In genomic region chr2:100718065-100718570, GRCh38 we compare ENCODE assay signal across 25 cellular contexts.
A peak's percentile ranks its signal among the peaks of the same experiment; 100 is the strongest.
DNase-seq lines count a peak whose midpoint lies in the region; ATAC-seq, FAIRE-seq and TF ChIP-seq lines count a peak whose summit lies in the region.
"Had no signal": no experiment of that assay in that cellular context is flagged by ENCODE, and none has a peak within 500 bp of the region (broad histone marks: within the 10 kb centered on the region; RNA-seq: fewer than 3 reads in every experiment).

No MANE protein-coding gene starts in this region.

- H3K9me3 Mint-ChIP-seq in Caco-2 (ENCODE audit: unreplicated experiment) = no peaks in the 10 kb centered on the region
- H3K9me3 Mint-ChIP-seq: CD4-positive, alpha-beta T cell; GM23338; H9; HFFc6 had no signal

- H3K36me3 Mint-ChIP-seq in Caco-2 (ENCODE audit: insufficient read depth, unreplicated experiment) = no peaks in the 10 kb centered on the region
- H3K36me3 Mint-ChIP-seq: CD14-positive monocyte had no signal

- H3K9me3 ChIP-seq in Caco-2 (no peaks in the 10 kb centered on the region), hepatocyte (ENCODE audit: low read depth) (no peaks in the 10 kb centered on the region), small intestine (ENCODE audit: control insufficient read depth, low read depth) (no peaks in the 10 kb centered on the region)
- H3K9me3 ChIP-seq: A549, BE2C had no signal

- H2AFZ ChIP-seq in hepatocyte = no peak overlapping the region
- H2AFZ ChIP-seq: GM23338 had no signal

- TF ChIP-seq CTCF in Caco-2 (IDR thresholded peaks at IDR 0.05; ENCODE audit: insufficient read depth in 1 of 2, low read depth in 1 of 2, low read length in 1 of 2, severe bottlenecking in 1 of 2, unreplicated experiment in 1 of 2) (no peak), hepatocyte (IDR thresholded peaks at IDR 0.05; ENCODE audit: poor library complexity) (peak; percentile 10)

- FAIRE-seq in small intestine (lab: Jason Lieb, UNC) = no peak
- FAIRE-seq: A549, GM12891, GM18507 had no signal

- no TSS peak for BruUV-seq in Caco-2 (replicated peaks; lab: Mats Ljungman, UMichigan)

- WGBS in hepatocyte (ENCODE audit: low lambda C conversion rate, missing lambda C conversion rate) = 53% methylated on average over 3 of the region's 3 CpGs
- 9 to 40% (median 19%) methylated on average over 3 of the region's 3 CpGs for WGBS in small intestine, 3 donors

- no peaks in the 10 kb centered on the region for H3K79me2 ChIP-seq in hepatocyte

- no peak overlapping the region for H3K4me3 ChIP-seq in Caco-2 (ENCODE audit: low read depth, low read length)
- H3K4me3 ChIP-seq in hepatocyte = no peak overlapping the region
- no peak overlapping the region for H3K4me3 ChIP-seq in small intestine (ENCODE audit: low read depth in 1 of 2, low read length in 2 of 2)
- H3K4me3 ChIP-seq: A549; BLaER1 treated with 17β-estradiol and CSF1 and Interleukin-3, amounts not matched to agents 10 nM and 100 nM; GM23338 had no signal

- no peak overlapping the region for H3K4me2 ChIP-seq in hepatocyte
- H3K4me2 ChIP-seq: A549; BLaER1 treated with 17β-estradiol and CSF1 and Interleukin-3, amounts not matched to agents 10 nM and 100 nM; GM23338 had no signal

- intact Hi-C loops in Caco-2 (cut with micrococcal nuclease; ENCODE audit: unreplicated experiment) = loop anchor here (5.0 kb wide), 2 partner anchors 111 to 269 kb away; no protein-coding TSS in a partner anchor

- H3K27me3 ChIP-seq in Caco-2 (replicated peaks; ENCODE audit: control insufficient read depth, insufficient read depth, low read length) (no peaks in the 10 kb centered on the region), hepatocyte (no peaks in the 10 kb centered on the region), small intestine (ENCODE audit: control insufficient read depth in 2 of 2, insufficient read depth in 2 of 2, low read length in 2 of 2) (no peaks in the 10 kb centered on the region)
- H3K27me3 ChIP-seq: BE2C; BLaER1 treated with 17β-estradiol and CSF1 and Interleukin-3, amounts not matched to agents 10 nM and 100 nM had no signal

- H3K9me2 ChIP-seq in hepatocyte (replicated peaks; ENCODE audit: insufficient read depth) = no peaks in the 10 kb centered on the region

- H3K4me1 Mint-ChIP-seq in Caco-2 (ENCODE audit: low read depth, unreplicated experiment) = no peaks in the 10 kb centered on the region
- H3K4me1 Mint-ChIP-seq: CD14-positive monocyte; CD8-positive, alpha-beta memory T cell had no signal

- POLR2A ChIA-PET in Caco-2 (lab: Charles Lee) = no interaction called here

- H3K4me1 ChIP-seq in Caco-2 (peaks cover 7% of the 10 kb centered on the region; the same call in 1 of the 2 replicates), hepatocyte (ENCODE audit: insufficient read depth) (peaks cover 3% of the 10 kb centered on the region), small intestine (ENCODE audit: control insufficient read depth in 2 of 2, insufficient read depth in 1 of 2, low read depth in 1 of 2, low read length in 1 of 2) (peaks cover 0 to 2% of the 10 kb centered on the region in 2 donors)
- H3K4me1 ChIP-seq: A549; BE2C; BLaER1 treated with 17β-estradiol and CSF1 and Interleukin-3, amounts not matched to agents 10 nM and 100 nM had no signal

- H3K27me3 Mint-ChIP-seq in Caco-2 (ENCODE audit: insufficient read depth, unreplicated experiment) = peaks cover 5% of the 10 kb centered on the region
- H3K27me3 Mint-ChIP-seq: CD4-positive, alpha-beta T cell had no signal

- peak; percentile 14 to 49 for DNase-seq in Caco-2
- DNase-seq in HT-29 (ENCODE audit: low spot score) = peak; percentile 23
- DNase-seq in hepatocyte (ENCODE audit: low spot score) = peak; percentile 34
- peak; percentile 96 for DNase-seq in small intestine
- no peak for DNase-seq in GF-D8 (lab: John Stamatoyannopoulos, UW)
- DNase-seq in caudate nucleus (lab: John Stamatoyannopoulos, UW) = no peak
- DNase-seq in stimulated activated naive CD8-positive, alpha-beta T cell treated with anti-CD3 and anti-CD28 coated beads, Interleukin-15, Interleukin-2, amounts not matched to agents 100 U/mL and 50 U/mL, for 24 hours = no peak
- DNase-seq: 8988T; ACHN; AML-193; BE2C; Calu3; CD4-positive, alpha-beta T cell; CD8-positive, alpha-beta memory T cell; DMS153; DND-41; GDM1; H9; HFFc6 had no signal

- ATAC-seq in stimulated activated naive CD8-positive, alpha-beta T cell treated with anti-CD3 and anti-CD28 coated beads, Interleukin-15, Interleukin-2, amounts not matched to agents 100 U/mL and 50 U/mL, for 24 hours = no peak
- ATAC-seq: A549, GM23338 had no signal

- peak overlapping the region; percentile 63 for H3K27ac ChIP-seq in hepatocyte
- peak overlapping the region in 1 of 2 donors; percentile 15 for H3K27ac ChIP-seq in small intestine (ENCODE audit: low read depth in 1 of 2, low read length in 1 of 2)
- H3K27ac ChIP-seq in caudate nucleus (ENCODE audit: low read depth, low read length) = no peak overlapping the region
- H3K27ac ChIP-seq: A549; BLaER1 treated with 17β-estradiol and CSF1 and Interleukin-3, amounts not matched to agents 10 nM and 100 nM had no signal

- CTCF ChIA-PET in Caco-2 (lab: Charles Lee) = no interaction called here

- H3K27ac Mint-ChIP-seq in Caco-2 (ENCODE audit: unreplicated experiment) = no peak overlapping the region
- H3K27ac Mint-ChIP-seq: CD14-positive monocyte; CD4-positive, alpha-beta T cell; CD8-positive, alpha-beta memory T cell; GM23338; H9; HFFc6 had no signal

- H3K36me3 ChIP-seq in Caco-2 (ENCODE audit: control insufficient read depth, insufficient read depth, low read length) (no peaks in the 10 kb centered on the region), hepatocyte (replicated peaks; ENCODE audit: insufficient read depth, low read depth) (no peaks in the 10 kb centered on the region), small intestine (ENCODE audit: control insufficient read depth in 2 of 2, insufficient read depth in 2 of 2, low read length in 2 of 2) (no peaks in the 10 kb centered on the region)
- H3K36me3 ChIP-seq: BE2C; BLaER1 treated with 17β-estradiol and CSF1 and Interleukin-3, amounts not matched to agents 10 nM and 100 nM had no signal

- no peak overlapping the region for H3K4me3 Mint-ChIP-seq in Caco-2 (ENCODE audit: unreplicated experiment)
- H3K4me3 Mint-ChIP-seq: CD14-positive monocyte; CD4-positive, alpha-beta T cell; CD8-positive, alpha-beta memory T cell; GM23338; H9; HFFc6 had no signal

- H4K20me1 ChIP-seq in hepatocyte (ENCODE audit: insufficient read depth, poor library complexity, severe bottlenecking) = no peaks in the 10 kb centered on the region
- H4K20me1 ChIP-seq: BLaER1 treated with 17β-estradiol and CSF1 and Interleukin-3, amounts not matched to agents 10 nM and 100 nM had no signal

Comparison
In these comparisons a context has a peak if more than half of its experiments do, and no peak if none do; other contexts are left out.
1. DNase-seq: peak in Caco-2 (2 of 2), HT-29 (single experiment), hepatocyte (single experiment) and small intestine (single experiment); none in GF-D8 (single experiment), caudate nucleus (0 of 61) and stimulated activated naive CD8-positive, alpha-beta T cell treated with anti-CD3 and anti-CD28 coated beads, Interleukin-15, Interleukin-2, amounts not matched to agents 100 U/mL and 50 U/mL, for 24 hours (single experiment).